ENCODE assay signal across 1 cellular context in genomic region chr4:184860018-184860530, GRCh38.
TF ChIP-seq lines count a peak whose summit lies in the region.

No MANE protein-coding gene starts in this region.

TF ChIP-seq in IMR-90, 13 proteins besides CTCF, POLR2A, EP300 and RAD21 (continued from another document):
- TF ChIP-seq USF2 (IDR thresholded peaks at IDR 0.05; ENCODE audit: low read depth, low read length) = no peak
- no peak for TF ChIP-seq BHLHE40 (IDR thresholded peaks at IDR 0.05; ENCODE audit: low read depth, low read length)
- TF ChIP-seq RCOR1 (IDR thresholded peaks at IDR 0.05; ENCODE audit: insufficient replicate concordance, low read length) = no peak
